13 cellular contexts compared by ENCODE assay signal in genomic region chr11:85961930-85962363, GRCh38.
DNase-seq lines count a peak whose midpoint lies in the region; ATAC-seq and TF ChIP-seq lines count a peak whose summit lies in the region.
"Had no signal": no experiment of that assay in that cellular context is flagged by ENCODE, and none has a peak within 500 bp of the region (broad histone marks: within the 10 kb centered on the region; RNA-seq: fewer than 3 reads in every experiment).

No MANE protein-coding gene starts in this region.

- CTCF ChIA-PET in HEK293 (lab: Yijun Ruan, JAX), result interaction anchor here (1.0 to 1.1 kb wide), 2 partner anchors 16 to 257 kb away, joined by 3 to 4 read pairs; no protein-coding TSS in a partner anchor

- no peak for TF ChIP-seq CTCF in HEK293 (tag by site-specific recombination; IDR thresholded peaks at IDR 0.05)
- TF ChIP-seq CTCF in astrocyte of the spinal cord (IDR thresholded peaks at IDR 0.05; ENCODE audit: low read depth, low read length), result no peak
- no peak for TF ChIP-seq CTCF in body of pancreas (IDR thresholded peaks at IDR 0.05)

- 68 to 84% methylated on average over 5 of the region's 5 CpGs for WGBS in aorta, 2 donors
- 83 to 93% methylated on average over 5 of the region's 5 CpGs for whole genome bisulfite sequencing in body of pancreas, 2 donors

- no peak for TF ChIP-seq POLR2A in body of pancreas (IDR thresholded peaks at IDR 0.05)

- intact Hi-C loops in aorta (cut with DNase I) (no loop called here), body of pancreas (cut with DNase I) (no loop called here)

- ATAC-seq in aorta (ENCODE audit: low FRiP score) (no peak), body of pancreas (no peak), HG03025 (IDR thresholded peaks at IDR 0.05; ENCODE audit: low FRiP score, unreplicated experiment) (no peak), HG03565 (IDR thresholded peaks at IDR 0.05; ENCODE audit: unreplicated experiment) (no peak)
- ATAC-seq: effector memory CD8-positive, alpha-beta T cell had no signal

- H3K4me1 ChIP-seq in HEK293 (ENCODE audit: control insufficient read depth, insufficient read depth, low read length) (peaks cover 2% of the 10 kb centered on the region; the same call in 1 of the 2 replicates), aorta (ENCODE audit: control insufficient read depth in 1 of 2, insufficient read depth in 2 of 2, low read length in 2 of 2) (no peaks in the 10 kb centered on the region), body of pancreas (no peaks in the 10 kb centered on the region)

- in situ Hi-C loops in astrocyte of the spinal cord (cut with HindIII; ENCODE audit: low sequenced_read_pairs), result no loop called here

- peak; percentile 65 for DNase-seq in NCI-H2029 (lab: John Stamatoyannopoulos, UW)
- DNase-seq in astrocyte of the spinal cord (ENCODE audit: low read depth, low spot score), result peak; percentile 71
- DNase-seq in left kidney (ENCODE audit: low read depth, low spot score), result peak; percentile 89
- no peak for DNase-seq in aorta
- no peak for DNase-seq in body of pancreas
- DNase-seq: C1 segment of cervical spinal cord; effector memory CD8-positive, alpha-beta T cell; NCI-H526; retina; testis had no signal

- H3K27ac ChIP-seq in HEK293 (ENCODE audit: extremely low read depth, low read depth, low read length), result no peak overlapping the region
- no peak overlapping the region for H3K27ac ChIP-seq in aorta (ENCODE audit: low read depth in 1 of 2, low read length in 2 of 2)
- no peak overlapping the region for H3K27ac ChIP-seq in body of pancreas
- H3K27ac ChIP-seq: testis had no signal

- H3K9me3 ChIP-seq in HEK293 (ENCODE audit: control insufficient read depth, insufficient read depth, low read depth, low read length), result no peaks in the 10 kb centered on the region
- no peaks in the 10 kb centered on the region for H3K9me3 ChIP-seq in aorta (ENCODE audit: control insufficient read depth, low read length)
- H3K9me3 ChIP-seq in body of pancreas, result no peaks in the 10 kb centered on the region
- H3K9me3 ChIP-seq: testis had no signal

- H3K4me3 ChIP-seq in HEK293 (ENCODE audit: low read depth, low read length) (no peak overlapping the region), astrocyte of the spinal cord (ENCODE audit: low read depth, low read length) (no peak overlapping the region), aorta (ENCODE audit: low read length in 2 of 2) (no peak overlapping the region), body of pancreas (no peak overlapping the region)
- H3K4me3 ChIP-seq: testis had no signal

- H3K27me3 ChIP-seq in aorta (ENCODE audit: control insufficient read depth in 1 of 2, insufficient read depth in 2 of 2, low read length in 1 of 2) (no peaks in the 10 kb centered on the region), body of pancreas (no peaks in the 10 kb centered on the region)
- H3K27me3 ChIP-seq: testis had no signal

- POLR2A ChIA-PET in HEK293 (lab: Yijun Ruan, JAX), result no interaction called here

- H3K36me3 ChIP-seq in HEK293 (ENCODE audit: control insufficient read depth in 2 of 2, insufficient read depth in 1 of 2, low read length in 2 of 2) (peaks cover 0 to 23% of the 10 kb centered on the region in 2 experiments; a peak in 1 of 3 replicates), aorta (ENCODE audit: control insufficient read depth in 1 of 2, insufficient read depth in 2 of 2, low read length in 1 of 2) (peaks cover 0 to 9% of the 10 kb centered on the region in 2 donors), body of pancreas (replicated peaks in 1 of 2; ENCODE audit: insufficient read depth in 1 of 2, low read depth in 2 of 2) (peaks cover 0 to 13% of the 10 kb centered on the region in 2 donors)

TF ChIP-seq in HEK293, 187 proteins besides CTCF, POLR2A, EP300 and RAD21 (continues in another document):
- TF ChIP-seq ZNF157 (tag by site-specific recombination; IDR thresholded peaks at IDR 0.05), result no peak
- no peak for TF ChIP-seq ZNF629 (tag by site-specific recombination; IDR thresholded peaks at IDR 0.05)
- TF ChIP-seq ZNF132 (tag by site-specific recombination; IDR thresholded peaks at IDR 0.05; ENCODE audit: borderline replicate concordance), result no peak
- TF ChIP-seq SP2 (tag by site-specific recombination; IDR thresholded peaks at IDR 0.05), result no peak
- TF ChIP-seq, protein P1, sequence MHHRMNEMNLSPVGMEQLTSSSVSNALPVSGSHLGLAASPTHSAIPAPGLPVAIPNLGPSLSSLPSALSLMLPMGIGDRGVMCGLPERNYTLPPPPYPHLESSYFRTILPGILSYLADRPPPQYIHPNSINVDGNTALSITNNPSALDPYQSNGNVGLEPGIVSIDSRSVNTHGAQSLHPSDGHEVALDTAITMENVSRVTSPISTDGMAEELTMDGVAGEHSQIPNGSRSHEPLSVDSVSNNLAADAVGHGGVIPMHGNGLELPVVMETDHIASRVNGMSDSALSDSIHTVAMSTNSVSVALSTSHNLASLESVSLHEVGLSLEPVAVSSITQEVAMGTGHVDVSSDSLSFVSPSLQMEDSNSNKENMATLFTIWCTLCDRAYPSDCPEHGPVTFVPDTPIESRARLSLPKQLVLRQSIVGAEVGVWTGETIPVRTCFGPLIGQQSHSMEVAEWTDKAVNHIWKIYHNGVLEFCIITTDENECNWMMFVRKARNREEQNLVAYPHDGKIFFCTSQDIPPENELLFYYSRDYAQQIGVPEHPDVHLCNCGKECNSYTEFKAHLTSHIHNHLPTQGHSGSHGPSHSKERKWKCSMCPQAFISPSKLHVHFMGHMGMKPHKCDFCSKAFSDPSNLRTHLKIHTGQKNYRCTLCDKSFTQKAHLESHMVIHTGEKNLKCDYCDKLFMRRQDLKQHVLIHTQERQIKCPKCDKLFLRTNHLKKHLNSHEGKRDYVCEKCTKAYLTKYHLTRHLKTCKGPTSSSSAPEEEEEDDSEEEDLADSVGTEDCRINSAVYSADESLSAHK (tag by site-specific recombination; IDR thresholded peaks at IDR 0.05), result no peak
- no peak for TF ChIP-seq ZNF311 (tag by site-specific recombination; IDR thresholded peaks at IDR 0.05; ENCODE audit: borderline replicate concordance)
- TF ChIP-seq ZSCAN16 (tag by site-specific recombination; IDR thresholded peaks at IDR 0.05), result no peak
- TF ChIP-seq PRDM10 (tag by site-specific recombination; IDR thresholded peaks at IDR 0.05), result peak; percentile 50
- TF ChIP-seq ZNF214 (tag by site-specific recombination; IDR thresholded peaks at IDR 0.05; ENCODE audit: borderline replicate concordance), result no peak
- TF ChIP-seq ZNF121 (tag by site-specific recombination; IDR thresholded peaks at IDR 0.05), result no peak
- no peak for TF ChIP-seq BCL11B (tag by site-specific recombination; IDR thresholded peaks at IDR 0.05; ENCODE audit: low read depth)
- TF ChIP-seq ZNF335 (tag by site-specific recombination; conservative IDR thresholded peaks at IDR 0.05), result no peak
- no peak for TF ChIP-seq ZNF24 (tag by site-specific recombination; IDR thresholded peaks at IDR 0.05)
- TF ChIP-seq KLF1 (tag by site-specific recombination; IDR thresholded peaks at IDR 0.05), result no peak
- no peak for TF ChIP-seq ZNF292 (tag by site-specific recombination; IDR thresholded peaks at IDR 0.05; ENCODE audit: borderline replicate concordance, low read depth)
- peak; percentile 33; the same call in 1 of the 2 replicates for TF ChIP-seq ZEB2 (tag by site-specific recombination; IDR thresholded peaks at IDR 0.05)
- TF ChIP-seq ZNF112 (tag by site-specific recombination; IDR thresholded peaks at IDR 0.05), result no peak
- TF ChIP-seq ZNF473 (tag by site-specific recombination; IDR thresholded peaks at IDR 0.05), result no peak
- TF ChIP-seq, protein P2, sequence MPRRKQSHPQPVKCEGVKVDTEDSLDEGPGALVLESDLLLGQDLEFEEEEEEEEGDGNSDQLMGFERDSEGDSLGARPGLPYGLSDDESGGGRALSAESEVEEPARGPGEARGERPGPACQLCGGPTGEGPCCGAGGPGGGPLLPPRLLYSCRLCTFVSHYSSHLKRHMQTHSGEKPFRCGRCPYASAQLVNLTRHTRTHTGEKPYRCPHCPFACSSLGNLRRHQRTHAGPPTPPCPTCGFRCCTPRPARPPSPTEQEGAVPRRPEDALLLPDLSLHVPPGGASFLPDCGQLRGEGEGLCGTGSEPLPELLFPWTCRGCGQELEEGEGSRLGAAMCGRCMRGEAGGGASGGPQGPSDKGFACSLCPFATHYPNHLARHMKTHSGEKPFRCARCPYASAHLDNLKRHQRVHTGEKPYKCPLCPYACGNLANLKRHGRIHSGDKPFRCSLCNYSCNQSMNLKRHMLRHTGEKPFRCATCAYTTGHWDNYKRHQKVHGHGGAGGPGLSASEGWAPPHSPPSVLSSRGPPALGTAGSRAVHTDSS (tag by site-specific recombination; IDR thresholded peaks at IDR 0.05), result no peak
- TF ChIP-seq SP3 (tag by site-specific recombination; IDR thresholded peaks at IDR 0.05), result no peak
- TF ChIP-seq ZNF549 (tag by site-specific recombination; IDR thresholded peaks at IDR 0.05), result no peak
- TF ChIP-seq ZNF19 (tag by site-specific recombination; IDR thresholded peaks at IDR 0.05; ENCODE audit: low read depth), result no peak
- TF ChIP-seq ZNF837 (tag by site-specific recombination; IDR thresholded peaks at IDR 0.05), result no peak

Comparison
In these comparisons a context has a peak if more than half of its experiments do, and no peak if none do; other contexts are left out.
1. DNase-seq: peak in NCI-H2029 (single experiment), astrocyte of the spinal cord (single experiment) and left kidney (single experiment); none in aorta (0 of 2) and body of pancreas (0 of 4).